ENCODE assay signal across 22 cellular contexts in genomic region chr12:111151441-111151840, GRCh38.
"Had no signal": no experiment of that assay in that cellular context is flagged by ENCODE, and none has a peak within 500 bp of the region (broad histone marks: within the 10 kb centered on the region; RNA-seq: fewer than 3 reads in every experiment).

No MANE protein-coding gene starts in this region.

- DNase-seq: KBM-7, NCI-H1048, NCI-H1105, NCI-H1417, NCI-H1436 treated with DMSO at 0.1 percent for 48 hours, NCI-H1694, NCI-H187 treated with DMSO at 0.1 percent for 48 hours, NCI-H2081, NCI-H2107, NCI-H2171, NCI-H226, NCI-H446, NCI-H510A, NCI-H524 treated with DMSO at 0.1 percent for 48 hours, NCI-H69, NCI-H774, Right ventricle myocardium superior, RPMI8226, SIG-M5, SK-N-SH, SW 1271 had no signal

- FAIRE-seq: RCC 7860 had no signal
